Comparison of ENCODE assay signal across 1 cellular context in the genomic region with DNA sequence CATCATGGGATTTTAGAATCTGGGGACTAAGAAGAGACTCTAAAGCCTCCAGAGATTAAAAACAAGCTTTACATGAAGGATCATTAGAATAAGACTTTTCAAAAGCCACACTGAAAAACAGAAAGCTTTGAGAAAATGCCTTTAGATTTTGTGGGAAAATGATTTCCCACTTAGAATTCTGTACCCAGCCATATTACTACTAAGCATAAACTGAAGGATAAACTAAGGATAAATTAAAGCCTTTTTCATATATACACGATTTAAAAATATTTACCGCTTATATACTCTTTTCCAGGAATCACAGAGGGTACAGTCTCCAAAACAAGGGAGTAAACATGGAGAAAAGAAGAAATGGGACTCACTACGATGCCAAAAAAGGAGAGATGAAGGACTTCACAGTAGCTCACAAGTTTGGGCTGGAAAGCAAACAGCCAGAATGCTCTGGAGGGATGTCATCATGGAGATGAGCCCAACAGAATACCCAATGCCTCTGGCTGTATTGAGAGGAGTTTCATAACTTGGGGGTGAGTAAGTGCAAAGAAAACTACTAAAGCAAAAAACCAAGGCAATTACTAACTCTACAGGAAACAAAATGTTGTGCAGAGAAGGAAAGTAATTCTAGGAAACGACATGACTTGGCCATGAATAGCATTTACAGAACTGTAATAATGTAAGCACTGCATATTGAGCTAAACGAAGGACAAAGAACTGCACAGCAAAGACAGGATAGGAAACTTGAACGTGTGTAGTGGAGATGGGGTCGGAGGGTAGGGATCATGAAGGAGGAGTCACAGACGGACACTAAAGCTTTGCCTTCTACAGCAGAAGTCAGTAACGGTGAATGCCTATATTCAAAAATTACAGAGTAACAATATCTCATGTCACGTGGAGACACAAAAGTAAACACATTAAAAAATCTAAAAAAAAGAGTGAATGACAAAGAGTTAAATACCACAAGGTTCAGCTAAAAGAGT.
TF ChIP-seq lines count a peak whose summit lies in the region.

No MANE protein-coding gene starts in this region.

TF ChIP-seq in K562, 482 proteins besides CTCF, POLR2A, EP300 and RAD21 (continued from another document and continues in another):
- TF ChIP-seq, protein P1, sequence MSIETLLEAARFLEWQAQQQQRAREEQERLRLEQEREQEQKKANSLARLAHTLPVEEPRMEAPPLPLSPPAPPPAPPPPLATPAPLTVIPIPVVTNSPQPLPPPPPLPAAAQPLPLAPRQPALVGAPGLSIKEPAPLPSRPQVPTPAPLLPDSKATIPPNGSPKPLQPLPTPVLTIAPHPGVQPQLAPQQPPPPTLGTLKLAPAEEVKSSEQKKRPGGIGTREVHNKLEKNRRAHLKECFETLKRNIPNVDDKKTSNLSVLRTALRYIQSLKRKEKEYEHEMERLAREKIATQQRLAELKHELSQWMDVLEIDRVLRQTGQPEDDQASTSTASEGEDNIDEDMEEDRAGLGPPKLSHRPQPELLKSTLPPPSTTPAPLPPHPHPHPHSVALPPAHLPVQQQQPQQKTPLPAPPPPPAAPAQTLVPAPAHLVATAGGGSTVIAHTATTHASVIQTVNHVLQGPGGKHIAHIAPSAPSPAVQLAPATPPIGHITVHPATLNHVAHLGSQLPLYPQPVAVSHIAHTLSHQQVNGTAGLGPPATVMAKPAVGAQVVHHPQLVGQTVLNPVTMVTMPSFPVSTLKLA (conservative IDR thresholded peaks at IDR 0.05), result peak in 1 of 2 experiments; percentile 39; a peak in 2 of 4 replicates
- TF ChIP-seq SIX5 (IDR thresholded peaks at IDR 0.05; ENCODE audit: borderline replicate concordance in 1 of 2, insufficient read depth in 1 of 2, low read depth in 1 of 2, low read length in 2 of 2) (no peak), PURB (CRISPR knock-in tag; IDR thresholded peaks at IDR 0.05; ENCODE audit: low read depth) (no peak), ETS2 (tag; IDR thresholded peaks at IDR 0.05; ENCODE audit: borderline replicate concordance, poor library complexity, severe bottlenecking) (no peak), CHD1 (IDR thresholded peaks at IDR 0.05; ENCODE audit: low read length) (no peak), PTRF (tag; IDR thresholded peaks at IDR 0.05) (no peak), NFXL1 (CRISPR knock-in tag; IDR thresholded peaks at IDR 0.05) (no peak), CBX1 (IDR thresholded peaks at IDR 0.05; ENCODE audit: low read depth) (no peak), ZNF165 (CRISPR knock-in tag; IDR thresholded peaks at IDR 0.05; ENCODE audit: borderline replicate concordance) (no peak), ZNF717 (CRISPR knock-in tag; IDR thresholded peaks at IDR 0.05) (no peak), TEAD4 (IDR thresholded peaks at IDR 0.05; ENCODE audit: low read length) (no peak), TEAD4 (CRISPR knock-in tag; IDR thresholded peaks at IDR 0.05; ENCODE audit: borderline replicate concordance) (no peak), ZNF644 (tag; IDR thresholded peaks at IDR 0.05; ENCODE audit: low read depth) (no peak), ZNF408 (CRISPR knock-in tag; IDR thresholded peaks at IDR 0.05; ENCODE audit: low read depth) (no peak), HDAC2 (IDR thresholded peaks at IDR 0.05) (peak; percentile 57; the same call in 1 of the 2 replicates), PTBP1 (IDR thresholded peaks at IDR 0.05; ENCODE audit: low read depth, low read length) (no peak), KDM5B (IDR thresholded peaks at IDR 0.05; ENCODE audit: insufficient replicate concordance, low read depth, low read length) (no peak), MEF2D (tag; conservative IDR thresholded peaks at IDR 0.05; ENCODE audit: low read depth) (no peak), ZNF3 (CRISPR knock-in tag; IDR thresholded peaks at IDR 0.05) (no peak), ETV6 (IDR thresholded peaks at IDR 0.05; ENCODE audit: borderline replicate concordance in 1 of 2, low read depth in 2 of 2, low read length in 1 of 2) (no peak), ETV6 (CRISPR knock-in tag; IDR thresholded peaks at IDR 0.05; ENCODE audit: borderline replicate concordance) (no peak), LCOR (CRISPR knock-in tag; IDR thresholded peaks at IDR 0.05) (no peak), RB1 (IDR thresholded peaks at IDR 0.05; ENCODE audit: low read depth) (no peak), SNIP1 (IDR thresholded peaks at IDR 0.05; ENCODE audit: low read depth) (no peak; the same call in 1 of the 2 replicates), RUNX1 (IDR thresholded peaks at IDR 0.05; ENCODE audit: low read depth) (no peak), EWSR1 (IDR thresholded peaks at IDR 0.05; ENCODE audit: borderline replicate concordance, low read depth, partially characterized antibody) (no peak), IFI16 (CRISPR knock-in tag; IDR thresholded peaks at IDR 0.05) (no peak), NR4A1 (CRISPR knock-in tag; IDR thresholded peaks at IDR 0.05) (no peak), NR4A1 (tag; IDR thresholded peaks at IDR 0.05) (no peak), STAT5B (CRISPR knock-in tag; IDR thresholded peaks at IDR 0.05) (no peak), POLR2AphosphoS5 (IDR thresholded peaks at IDR 0.05; ENCODE audit: control insufficient read depth, insufficient read depth, low read depth, low read length) (no peak), CEBPB (tag; IDR thresholded peaks at IDR 0.05) (peak; percentile 31; the same call in 1 of the 2 replicates)
- TF ChIP-seq, protein P2, sequence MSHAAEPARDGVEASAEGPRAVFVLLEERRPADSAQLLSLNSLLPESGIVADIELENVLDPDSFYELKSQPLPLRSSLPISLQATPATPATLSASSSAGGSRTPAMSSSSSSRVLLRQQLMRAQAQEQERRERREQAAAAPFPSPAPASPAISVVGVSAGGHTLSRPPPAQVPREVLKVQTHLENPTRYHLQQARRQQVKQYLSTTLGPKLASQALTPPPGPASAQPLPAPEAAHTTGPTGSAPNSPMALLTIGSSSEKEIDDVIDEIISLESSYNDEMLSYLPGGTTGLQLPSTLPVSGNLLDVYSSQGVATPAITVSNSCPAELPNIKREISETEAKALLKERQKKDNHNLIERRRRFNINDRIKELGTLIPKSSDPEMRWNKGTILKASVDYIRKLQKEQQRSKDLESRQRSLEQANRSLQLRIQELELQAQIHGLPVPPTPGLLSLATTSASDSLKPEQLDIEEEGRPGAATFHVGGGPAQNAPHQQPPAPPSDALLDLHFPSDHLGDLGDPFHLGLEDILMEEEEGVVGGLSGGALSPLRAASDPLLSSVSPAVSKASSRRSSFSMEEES (CRISPR knock-in tag; IDR thresholded peaks at IDR 0.05), result no peak
- TF ChIP-seq, protein P3, sequence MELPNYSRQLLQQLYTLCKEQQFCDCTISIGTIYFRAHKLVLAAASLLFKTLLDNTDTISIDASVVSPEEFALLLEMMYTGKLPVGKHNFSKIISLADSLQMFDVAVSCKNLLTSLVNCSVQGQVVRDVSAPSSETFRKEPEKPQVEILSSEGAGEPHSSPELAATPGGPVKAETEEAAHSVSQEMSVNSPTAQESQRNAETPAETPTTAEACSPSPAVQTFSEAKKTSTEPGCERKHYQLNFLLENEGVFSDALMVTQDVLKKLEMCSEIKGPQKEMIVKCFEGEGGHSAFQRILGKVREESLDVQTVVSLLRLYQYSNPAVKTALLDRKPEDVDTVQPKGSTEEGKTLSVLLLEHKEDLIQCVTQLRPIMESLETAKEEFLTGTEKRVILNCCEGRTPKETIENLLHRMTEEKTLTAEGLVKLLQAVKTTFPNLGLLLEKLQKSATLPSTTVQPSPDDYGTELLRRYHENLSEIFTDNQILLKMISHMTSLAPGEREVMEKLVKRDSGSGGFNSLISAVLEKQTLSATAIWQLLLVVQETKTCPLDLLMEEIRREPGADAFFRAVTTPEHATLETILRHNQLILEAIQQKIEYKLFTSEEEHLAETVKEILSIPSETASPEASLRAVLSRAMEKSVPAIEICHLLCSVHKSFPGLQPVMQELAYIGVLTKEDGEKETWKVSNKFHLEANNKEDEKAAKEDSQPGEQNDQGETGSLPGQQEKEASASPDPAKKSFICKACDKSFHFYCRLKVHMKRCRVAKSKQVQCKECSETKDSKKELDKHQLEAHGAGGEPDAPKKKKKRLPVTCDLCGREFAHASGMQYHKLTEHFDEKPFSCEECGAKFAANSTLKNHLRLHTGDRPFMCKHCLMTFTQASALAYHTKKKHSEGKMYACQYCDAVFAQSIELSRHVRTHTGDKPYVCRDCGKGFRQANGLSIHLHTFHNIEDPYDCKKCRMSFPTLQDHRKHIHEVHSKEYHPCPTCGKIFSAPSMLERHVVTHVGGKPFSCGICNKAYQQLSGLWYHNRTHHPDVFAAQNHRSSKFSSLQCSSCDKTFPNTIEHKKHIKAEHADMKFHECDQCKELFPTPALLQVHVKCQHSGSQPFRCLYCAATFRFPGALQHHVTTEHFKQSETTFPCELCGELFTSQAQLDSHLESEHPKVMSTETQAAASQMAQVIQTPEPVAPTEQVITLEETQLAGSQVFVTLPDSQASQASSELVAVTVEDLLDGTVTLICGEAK (IDR thresholded peaks at IDR 0.05), result peak; percentile 46; the same call in 1 of the 2 replicates
- TF ChIP-seq, protein P3 (CRISPR knock-in tag; IDR thresholded peaks at IDR 0.05), result no peak
- TF ChIP-seq, protein P4, sequence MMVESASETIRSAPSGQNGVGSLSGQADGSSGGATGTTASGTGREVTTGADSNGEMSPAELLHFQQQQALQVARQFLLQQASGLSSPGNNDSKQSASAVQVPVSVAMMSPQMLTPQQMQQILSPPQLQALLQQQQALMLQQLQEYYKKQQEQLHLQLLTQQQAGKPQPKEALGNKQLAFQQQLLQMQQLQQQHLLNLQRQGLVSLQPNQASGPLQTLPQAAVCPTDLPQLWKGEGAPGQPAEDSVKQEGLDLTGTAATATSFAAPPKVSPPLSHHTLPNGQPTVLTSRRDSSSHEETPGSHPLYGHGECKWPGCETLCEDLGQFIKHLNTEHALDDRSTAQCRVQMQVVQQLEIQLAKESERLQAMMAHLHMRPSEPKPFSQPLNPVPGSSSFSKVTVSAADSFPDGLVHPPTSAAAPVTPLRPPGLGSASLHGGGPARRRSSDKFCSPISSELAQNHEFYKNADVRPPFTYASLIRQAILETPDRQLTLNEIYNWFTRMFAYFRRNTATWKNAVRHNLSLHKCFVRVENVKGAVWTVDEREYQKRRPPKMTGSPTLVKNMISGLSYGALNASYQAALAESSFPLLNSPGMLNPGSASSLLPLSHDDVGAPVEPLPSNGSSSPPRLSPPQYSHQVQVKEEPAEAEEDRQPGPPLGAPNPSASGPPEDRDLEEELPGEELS (CRISPR knock-in tag; IDR thresholded peaks at IDR 0.05; ENCODE audit: borderline replicate concordance), result 0 out of 2 replicates have a peak, but pooled peaks have one; percentile 10
- TF ChIP-seq, protein P5, sequence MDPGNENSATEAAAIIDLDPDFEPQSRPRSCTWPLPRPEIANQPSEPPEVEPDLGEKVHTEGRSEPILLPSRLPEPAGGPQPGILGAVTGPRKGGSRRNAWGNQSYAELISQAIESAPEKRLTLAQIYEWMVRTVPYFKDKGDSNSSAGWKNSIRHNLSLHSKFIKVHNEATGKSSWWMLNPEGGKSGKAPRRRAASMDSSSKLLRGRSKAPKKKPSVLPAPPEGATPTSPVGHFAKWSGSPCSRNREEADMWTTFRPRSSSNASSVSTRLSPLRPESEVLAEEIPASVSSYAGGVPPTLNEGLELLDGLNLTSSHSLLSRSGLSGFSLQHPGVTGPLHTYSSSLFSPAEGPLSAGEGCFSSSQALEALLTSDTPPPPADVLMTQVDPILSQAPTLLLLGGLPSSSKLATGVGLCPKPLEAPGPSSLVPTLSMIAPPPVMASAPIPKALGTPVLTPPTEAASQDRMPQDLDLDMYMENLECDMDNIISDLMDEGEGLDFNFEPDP (CRISPR knock-in tag; IDR thresholded peaks at IDR 0.05), result no peak
- TF ChIP-seq, protein P6, sequence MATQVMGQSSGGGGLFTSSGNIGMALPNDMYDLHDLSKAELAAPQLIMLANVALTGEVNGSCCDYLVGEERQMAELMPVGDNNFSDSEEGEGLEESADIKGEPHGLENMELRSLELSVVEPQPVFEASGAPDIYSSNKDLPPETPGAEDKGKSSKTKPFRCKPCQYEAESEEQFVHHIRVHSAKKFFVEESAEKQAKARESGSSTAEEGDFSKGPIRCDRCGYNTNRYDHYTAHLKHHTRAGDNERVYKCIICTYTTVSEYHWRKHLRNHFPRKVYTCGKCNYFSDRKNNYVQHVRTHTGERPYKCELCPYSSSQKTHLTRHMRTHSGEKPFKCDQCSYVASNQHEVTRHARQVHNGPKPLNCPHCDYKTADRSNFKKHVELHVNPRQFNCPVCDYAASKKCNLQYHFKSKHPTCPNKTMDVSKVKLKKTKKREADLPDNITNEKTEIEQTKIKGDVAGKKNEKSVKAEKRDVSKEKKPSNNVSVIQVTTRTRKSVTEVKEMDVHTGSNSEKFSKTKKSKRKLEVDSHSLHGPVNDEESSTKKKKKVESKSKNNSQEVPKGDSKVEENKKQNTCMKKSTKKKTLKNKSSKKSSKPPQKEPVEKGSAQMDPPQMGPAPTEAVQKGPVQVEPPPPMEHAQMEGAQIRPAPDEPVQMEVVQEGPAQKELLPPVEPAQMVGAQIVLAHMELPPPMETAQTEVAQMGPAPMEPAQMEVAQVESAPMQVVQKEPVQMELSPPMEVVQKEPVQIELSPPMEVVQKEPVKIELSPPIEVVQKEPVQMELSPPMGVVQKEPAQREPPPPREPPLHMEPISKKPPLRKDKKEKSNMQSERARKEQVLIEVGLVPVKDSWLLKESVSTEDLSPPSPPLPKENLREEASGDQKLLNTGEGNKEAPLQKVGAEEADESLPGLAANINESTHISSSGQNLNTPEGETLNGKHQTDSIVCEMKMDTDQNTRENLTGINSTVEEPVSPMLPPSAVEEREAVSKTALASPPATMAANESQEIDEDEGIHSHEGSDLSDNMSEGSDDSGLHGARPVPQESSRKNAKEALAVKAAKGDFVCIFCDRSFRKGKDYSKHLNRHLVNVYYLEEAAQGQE (CRISPR knock-in tag; IDR thresholded peaks at IDR 0.05; ENCODE audit: low read depth), result no peak
